ENCODE assay signal across 1 cellular context in the genomic region with DNA sequence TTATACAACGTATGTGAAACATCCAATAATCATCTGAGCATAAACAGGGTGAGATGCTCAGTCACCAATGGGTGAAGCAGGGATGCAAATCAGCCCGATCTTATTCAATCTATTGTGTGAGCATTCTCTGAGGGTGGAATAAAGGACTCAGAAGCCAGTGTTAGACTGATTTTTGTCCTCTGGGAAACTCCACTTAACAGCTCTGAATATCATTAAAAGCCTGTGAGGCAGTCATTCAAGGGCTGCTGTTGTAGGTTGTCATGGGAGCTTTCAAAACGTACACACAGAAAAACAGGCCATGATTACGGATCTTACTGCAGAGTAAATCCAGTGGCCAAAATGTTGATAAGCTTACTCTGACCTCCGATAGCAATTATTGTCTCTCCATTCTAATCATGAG.
A peak's percentile ranks its signal among the peaks of the same experiment; 100 is the strongest.
TF ChIP-seq lines count a peak whose summit lies in the region.

No MANE protein-coding gene starts in this region.

TF ChIP-seq in neural cell, 6 proteins besides CTCF, POLR2A, EP300 and RAD21:
- TF ChIP-seq, protein P1, sequence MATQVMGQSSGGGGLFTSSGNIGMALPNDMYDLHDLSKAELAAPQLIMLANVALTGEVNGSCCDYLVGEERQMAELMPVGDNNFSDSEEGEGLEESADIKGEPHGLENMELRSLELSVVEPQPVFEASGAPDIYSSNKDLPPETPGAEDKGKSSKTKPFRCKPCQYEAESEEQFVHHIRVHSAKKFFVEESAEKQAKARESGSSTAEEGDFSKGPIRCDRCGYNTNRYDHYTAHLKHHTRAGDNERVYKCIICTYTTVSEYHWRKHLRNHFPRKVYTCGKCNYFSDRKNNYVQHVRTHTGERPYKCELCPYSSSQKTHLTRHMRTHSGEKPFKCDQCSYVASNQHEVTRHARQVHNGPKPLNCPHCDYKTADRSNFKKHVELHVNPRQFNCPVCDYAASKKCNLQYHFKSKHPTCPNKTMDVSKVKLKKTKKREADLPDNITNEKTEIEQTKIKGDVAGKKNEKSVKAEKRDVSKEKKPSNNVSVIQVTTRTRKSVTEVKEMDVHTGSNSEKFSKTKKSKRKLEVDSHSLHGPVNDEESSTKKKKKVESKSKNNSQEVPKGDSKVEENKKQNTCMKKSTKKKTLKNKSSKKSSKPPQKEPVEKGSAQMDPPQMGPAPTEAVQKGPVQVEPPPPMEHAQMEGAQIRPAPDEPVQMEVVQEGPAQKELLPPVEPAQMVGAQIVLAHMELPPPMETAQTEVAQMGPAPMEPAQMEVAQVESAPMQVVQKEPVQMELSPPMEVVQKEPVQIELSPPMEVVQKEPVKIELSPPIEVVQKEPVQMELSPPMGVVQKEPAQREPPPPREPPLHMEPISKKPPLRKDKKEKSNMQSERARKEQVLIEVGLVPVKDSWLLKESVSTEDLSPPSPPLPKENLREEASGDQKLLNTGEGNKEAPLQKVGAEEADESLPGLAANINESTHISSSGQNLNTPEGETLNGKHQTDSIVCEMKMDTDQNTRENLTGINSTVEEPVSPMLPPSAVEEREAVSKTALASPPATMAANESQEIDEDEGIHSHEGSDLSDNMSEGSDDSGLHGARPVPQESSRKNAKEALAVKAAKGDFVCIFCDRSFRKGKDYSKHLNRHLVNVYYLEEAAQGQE (IDR thresholded peaks at IDR 0.05; ENCODE audit: borderline replicate concordance) = peak; percentile 66
- TF ChIP-seq SMC3 (conservative IDR thresholded peaks at IDR 0.05; ENCODE audit: poor library complexity) (peak; percentile 9), TAF1 (IDR thresholded peaks at IDR 0.05; ENCODE audit: low read depth) (no peak), EZH2 (IDR thresholded peaks at IDR 0.05; ENCODE audit: borderline replicate concordance, insufficient read depth, low read length, poor library complexity, severe bottlenecking) (no peak), POLR2AphosphoS5 (IDR thresholded peaks at IDR 0.05) (peak; percentile 62)
